In genomic region chr4:2354127-2354526, GRCh38 we compare ENCODE assay signal across 10 cellular contexts.
A peak's percentile ranks its signal among the peaks of the same experiment; 100 is the strongest.
DNase-seq lines count a peak whose midpoint lies in the region; ATAC-seq and TF ChIP-seq lines count a peak whose summit lies in the region.
"Had no signal": no experiment of that assay in that cellular context is flagged by ENCODE, and none has a peak within 500 bp of the region (broad histone marks: within the 10 kb centered on the region; RNA-seq: fewer than 3 reads in every experiment).

No MANE protein-coding gene starts in this region.

- intact Hi-C loops in right lobe of liver (cut with DNase I) (no loop called here), Calu3 (cut with micrococcal nuclease; ENCODE audit: unreplicated experiment) (no loop called here)

- H3K4me2 ChIP-seq in GM23338: no peak overlapping the region

- BruUV-seq in Calu3 (replicated peaks; lab: Mats Ljungman, UMichigan): no TSS peak

- TF ChIP-seq CTCF in GM23338 (conservative IDR thresholded peaks at IDR 0.05; ENCODE audit: low read depth in 2 of 2) (peak; percentile 53 to 70), astrocyte of the spinal cord (IDR thresholded peaks at IDR 0.05; ENCODE audit: low read depth, low read length) (peak; percentile 50), right lobe of liver (IDR thresholded peaks at IDR 0.05) (peak in 1 of 4 donors; percentile 9), Calu3 (IDR thresholded peaks at IDR 0.05; ENCODE audit: unreplicated experiment) (no peak)

- no peak overlapping the region for H3K4me3 Mint-ChIP-seq in CD8-positive, alpha-beta memory T cell
- H3K4me3 Mint-ChIP-seq in GM23338: no peak overlapping the region
- no peak overlapping the region for H3K4me3 Mint-ChIP-seq in Calu3 (ENCODE audit: low read depth, unreplicated experiment)

- peak in 3 of 5 donors; percentile 14 to 62 (median 44) for DNase-seq in CD8-positive, alpha-beta memory T cell
- peak; percentile 67 for DNase-seq in GM23338 (ENCODE audit: low spot score)
- no peak for DNase-seq in astrocyte of the spinal cord (ENCODE audit: low read depth, low spot score)
- DNase-seq in right lobe of liver: peak in 2 of 3 donors; percentile 23 to 30
- DNase-seq in Calu3: no peak
- DNase-seq in cerebellum (ENCODE audit: low spot score): no peak
- DNase-seq in NCI-H1092 treated with DMSO at 0.1 percent for 48 hours (lab: John Stamatoyannopoulos, UW): no peak
- DNase-seq: NCI-H2029 had no signal

- no peaks in the 10 kb centered on the region for H4K20me1 ChIP-seq in GM23338 (replicated peaks; ENCODE audit: insufficient read depth)

- no peak for TF ChIP-seq POLR2A in right lobe of liver (IDR thresholded peaks at IDR 0.05)

- ATAC-seq in GM23338: peak; percentile 67
- ATAC-seq in right lobe of liver: no peak
- ATAC-seq in GM21529 (IDR thresholded peaks at IDR 0.05; ENCODE audit: unreplicated experiment): no peak

- H3K4me1 Mint-ChIP-seq in CD8-positive, alpha-beta memory T cell: peaks cover 6 to 13% (median 9%) of the 10 kb centered on the region in 3 donors
- H3K4me1 Mint-ChIP-seq in GM23338 (no peaks in the 10 kb centered on the region; the same call in 1 of the 3 replicates), Calu3 (ENCODE audit: low read depth, unreplicated experiment) (no peaks in the 10 kb centered on the region)

- WGBS in right lobe of liver (ENCODE audit: insufficient coverage, low coverage, low lambda C conversion rate, missing lambda C conversion rate): 67% methylated on average over 5 of the region's 7 CpGs

- H3K36me3 ChIP-seq in CD8-positive, alpha-beta memory T cell (ENCODE audit: insufficient read depth, low read length): no peaks in the 10 kb centered on the region
- no peaks in the 10 kb centered on the region for H3K36me3 ChIP-seq in GM23338 (ENCODE audit: insufficient read depth)
- H3K36me3 ChIP-seq in right lobe of liver: no peaks in the 10 kb centered on the region
- H3K36me3 ChIP-seq: adrenal gland had no signal

- POLR2A ChIA-PET in CD8-positive, alpha-beta memory T cell (lab: Charles Lee): no interaction called here

- CTCF ChIA-PET in CD8-positive, alpha-beta memory T cell (lab: Charles Lee): interaction anchor here (0.7 to 2.5 kb wide), 6 partner anchors 13 to 136 kb away, joined by 3 to 11 read pairs (median 6); no protein-coding TSS in a partner anchor
- CTCF ChIA-PET in Calu3 (lab: Charles Lee): no interaction called here

- no peaks in the 10 kb centered on the region for H3K9me3 Mint-ChIP-seq in CD8-positive, alpha-beta memory T cell
- no peaks in the 10 kb centered on the region; the same call in 2 of the 3 replicates for H3K9me3 Mint-ChIP-seq in GM23338
- no peaks in the 10 kb centered on the region for H3K9me3 Mint-ChIP-seq in Calu3 (ENCODE audit: low read depth, unreplicated experiment)

- H3K4me3 ChIP-seq in CD8-positive, alpha-beta memory T cell (ENCODE audit: low read length): no peak overlapping the region
- H3K4me3 ChIP-seq in GM23338 (no peak overlapping the region), astrocyte of the spinal cord (ENCODE audit: low read depth, low read length) (no peak overlapping the region), right lobe of liver (no peak overlapping the region)
- H3K4me3 ChIP-seq: adrenal gland had no signal

- H3K4me1 ChIP-seq in CD8-positive, alpha-beta memory T cell (ENCODE audit: insufficient read depth, low read length): no peaks in the 10 kb centered on the region
- H3K4me1 ChIP-seq in GM23338 (ENCODE audit: insufficient read depth) (no peaks in the 10 kb centered on the region), right lobe of liver (no peaks in the 10 kb centered on the region)

- H3K27ac Mint-ChIP-seq in CD8-positive, alpha-beta memory T cell: no peak overlapping the region
- H3K27ac Mint-ChIP-seq in GM23338 (no peak overlapping the region), Calu3 (ENCODE audit: unreplicated experiment) (no peak overlapping the region)

- peaks cover 0 to 9% (median 0%) of the 10 kb centered on the region in 3 donors for H3K36me3 Mint-ChIP-seq in CD8-positive, alpha-beta memory T cell
- H3K36me3 Mint-ChIP-seq in GM23338 (ENCODE audit: low read depth): no peaks in the 10 kb centered on the region
- no peaks in the 10 kb centered on the region for H3K36me3 Mint-ChIP-seq in Calu3 (ENCODE audit: insufficient read depth, unreplicated experiment)

- no peaks in the 10 kb centered on the region for H3F3A ChIP-seq in GM23338 (replicated peaks; ENCODE audit: low read depth)

- no peak overlapping the region for H3K27ac ChIP-seq in CD8-positive, alpha-beta memory T cell (ENCODE audit: low read depth, low read length)
- H3K27ac ChIP-seq in GM23338 (ENCODE audit: low read depth): no peak overlapping the region
- no peak overlapping the region for H3K27ac ChIP-seq in right lobe of liver
- H3K27ac ChIP-seq: adrenal gland had no signal

- H3K79me2 ChIP-seq in GM23338 (replicated peaks; ENCODE audit: insufficient read depth): no peaks in the 10 kb centered on the region

- in situ Hi-C loops in astrocyte of the spinal cord (cut with HindIII; ENCODE audit: low sequenced_read_pairs): no loop called here

- no peak overlapping the region for H2AFZ ChIP-seq in GM23338

- H3K27me3 Mint-ChIP-seq in CD8-positive, alpha-beta memory T cell: no peaks in the 10 kb centered on the region
- peaks cover 12% of the 10 kb centered on the region for H3K27me3 Mint-ChIP-seq in GM23338 (ENCODE audit: insufficient read depth, low read depth, poor library complexity)
- H3K27me3 Mint-ChIP-seq in Calu3 (ENCODE audit: unreplicated experiment): peaks cover 24% of the 10 kb centered on the region

- no peaks in the 10 kb centered on the region for H3K27me3 ChIP-seq in CD8-positive, alpha-beta memory T cell (ENCODE audit: insufficient read depth, low read length, poor library complexity, severe bottlenecking)
- H3K27me3 ChIP-seq in GM23338 (ENCODE audit: insufficient read depth): no peaks in the 10 kb centered on the region
- H3K27me3 ChIP-seq in right lobe of liver: no peaks in the 10 kb centered on the region
- H3K27me3 ChIP-seq: adrenal gland had no signal

- no peaks in the 10 kb centered on the region for H3K9me2 ChIP-seq in GM23338 (ENCODE audit: insufficient read depth)

- H3K9me3 ChIP-seq in CD8-positive, alpha-beta memory T cell (ENCODE audit: low read length): no peaks in the 10 kb centered on the region
- no peaks in the 10 kb centered on the region for H3K9me3 ChIP-seq in right lobe of liver
- H3K9me3 ChIP-seq: adrenal gland had no signal

TF ChIP-seq in GM23338, 12 proteins besides CTCF, POLR2A, EP300 and RAD21 (continues in another document):
- no peak for TF ChIP-seq NANOG (IDR thresholded peaks at IDR 0.05; ENCODE audit: borderline replicate concordance)
- TF ChIP-seq EZH2phosphoT487 (IDR thresholded peaks at IDR 0.05; ENCODE audit: unreplicated experiment): no peak
- TF ChIP-seq ZNF331 (CRISPR knock-in tag; IDR thresholded peaks at IDR 0.05; ENCODE audit: low read depth): no peak
- no peak for TF ChIP-seq ETS1 (IDR thresholded peaks at IDR 0.05)

Comparison
In these comparisons a context has a peak if more than half of its experiments do, and no peak if none do; other contexts are left out.
1. DNase-seq: peak in CD8-positive, alpha-beta memory T cell (3 of 5), GM23338 (single experiment) and right lobe of liver (2 of 3); none in astrocyte of the spinal cord (single experiment), Calu3 (single experiment), cerebellum (single experiment) and NCI-H1092 treated with DMSO at 0.1 percent for 48 hours (single experiment).